Comparison of ENCODE assay signal across 10 cellular contexts in genomic region chr12:81757731-81758325, GRCh38. TPM values are rescaled to one million over a fixed set of nuclear protein-coding genes. Genes with fewer than 3 reads are reported as not detected.
DNase-seq lines count a peak whose midpoint lies in the region; ATAC-seq, FAIRE-seq and TF ChIP-seq lines count a peak whose summit lies in the region.
"Had no signal": no experiment of that assay in that cellular context is flagged by ENCODE, and none has a peak within 500 bp of the region (broad histone marks: within the 10 kb centered on the region; RNA-seq: fewer than 3 reads in every experiment).

No MANE protein-coding gene starts in this region.

- no peaks in the 10 kb centered on the region for H3K36me3 ChIP-seq in astrocyte (ENCODE audit: insufficient read depth, low read length)
- H3K36me3 ChIP-seq in transverse colon, result no peaks in the 10 kb centered on the region
- H3K36me3 ChIP-seq: spleen had no signal

- FAIRE-seq in astrocyte (lab: Jason Lieb, UNC) (no peak), RCC 7860 (lab: Jason Lieb, UNC) (no peak)
- FAIRE-seq: GM12878 had no signal

- no peaks in the 10 kb centered on the region for H3K36me3 Mint-ChIP-seq in activated naive CD4-positive, alpha-beta T cell treated with anti-CD3 and anti-CD28 coated beads for 36 hours (ENCODE audit: low read depth)
- no peaks in the 10 kb centered on the region for H3K36me3 Mint-ChIP-seq in astrocyte (ENCODE audit: low read depth, unreplicated experiment)

- CTCF ChIA-PET in activated naive CD4-positive, alpha-beta T cell treated with anti-CD3 and anti-CD28 coated beads for 36 hours (lab: Charles Lee), result no interaction called here

- H3K9me3 Mint-ChIP-seq in activated naive CD4-positive, alpha-beta T cell treated with anti-CD3 and anti-CD28 coated beads for 36 hours, result no peaks in the 10 kb centered on the region
- H3K9me3 Mint-ChIP-seq in astrocyte (ENCODE audit: unreplicated experiment), result no peaks in the 10 kb centered on the region

- peaks cover 5% of the 10 kb centered on the region for H3K4me1 ChIP-seq in astrocyte (ENCODE audit: insufficient read depth, low read length)
- peaks cover 0 to 11% (median 1%) of the 10 kb centered on the region in 4 donors for H3K4me1 ChIP-seq in transverse colon

- H3K27me3 ChIP-seq in astrocyte (ENCODE audit: insufficient read depth, low read length) (peaks cover 3% of the 10 kb centered on the region), transverse colon (peaks cover 35% of the 10 kb centered on the region)

- WGBS in transverse colon (ENCODE audit: low coverage in 1 of 2), 2 donors, result 7 to 27% methylated on average over 4 of the region's 4 CpGs

- H3K4me3 ChIP-seq in astrocyte (ENCODE audit: insufficient read depth, low read depth, low read length), result peak overlapping the region; percentile 77
- H3K4me3 ChIP-seq in transverse colon, result peak overlapping the region in 3 of 4 donors; percentile 24 to 48 (median 29)
- H3K4me3 ChIP-seq: GM12878 had no signal

- H3K27ac ChIP-seq in astrocyte (ENCODE audit: low read depth, low read length) (no peak overlapping the region), transverse colon (no peak overlapping the region)
- H3K27ac ChIP-seq: spleen had no signal

- peak overlapping the region; percentile 98 for H2AFZ ChIP-seq in astrocyte (ENCODE audit: low read depth, low read length)

- no peak overlapping the region for H3K27ac Mint-ChIP-seq in activated naive CD4-positive, alpha-beta T cell treated with anti-CD3 and anti-CD28 coated beads for 36 hours
- no peak overlapping the region for H3K27ac Mint-ChIP-seq in astrocyte (ENCODE audit: unreplicated experiment)

- H3K4me3 Mint-ChIP-seq in activated naive CD4-positive, alpha-beta T cell treated with anti-CD3 and anti-CD28 coated beads for 36 hours, result peak overlapping the region; percentile 67
- H3K4me3 Mint-ChIP-seq in astrocyte (ENCODE audit: unreplicated experiment), result peak overlapping the region; percentile 86

- TF ChIP-seq CTCF in astrocyte (IDR thresholded peaks at IDR 0.05; ENCODE audit: insufficient read depth, low read depth, low read length) (no peak), transverse colon (IDR thresholded peaks at IDR 0.05) (no peak)

- no peaks in the 10 kb centered on the region for H3K79me2 ChIP-seq in astrocyte (ENCODE audit: insufficient read depth, low read length)

- H4K20me1 ChIP-seq in astrocyte (ENCODE audit: insufficient read depth, low read length), result no peaks in the 10 kb centered on the region

- no peak for TF ChIP-seq EP300 in transverse colon (IDR thresholded peaks at IDR 0.05; ENCODE audit: low read depth)

- peaks cover 38% of the 10 kb centered on the region for H3K27me3 Mint-ChIP-seq in activated naive CD4-positive, alpha-beta T cell treated with anti-CD3 and anti-CD28 coated beads for 36 hours (ENCODE audit: low read depth)
- peaks cover 24% of the 10 kb centered on the region for H3K27me3 Mint-ChIP-seq in astrocyte (ENCODE audit: low read depth, unreplicated experiment)

- TF ChIP-seq POLR2A in transverse colon (IDR thresholded peaks at IDR 0.05), result no peak

- H3K4me1 Mint-ChIP-seq in activated naive CD4-positive, alpha-beta T cell treated with anti-CD3 and anti-CD28 coated beads for 36 hours (ENCODE audit: low read depth), result peaks cover 13% of the 10 kb centered on the region
- H3K4me1 Mint-ChIP-seq in astrocyte (ENCODE audit: low read depth, unreplicated experiment), result peaks cover 2% of the 10 kb centered on the region

- H3K4me2 ChIP-seq in astrocyte (ENCODE audit: low read length), result peak overlapping the region; percentile 94

- intact Hi-C loops in activated naive CD4-positive, alpha-beta T cell treated with anti-CD3 and anti-CD28 coated beads for 36 hours (cut with micrococcal nuclease), result no loop called here
- intact Hi-C loops in transverse colon (cut with DNase I; ENCODE audit: low total_unique reads), result no loop called here

- in situ Hi-C loops in transverse colon (cut with MboI; ENCODE audit: low pct_ligation_motif_present in 1 of 4, low pct_unique_long_range_greater_than_20kb in 1 of 4, low sequenced_read_pairs in 3 of 4), result no loop called here

- no peaks in the 10 kb centered on the region for H3K9me3 ChIP-seq in astrocyte (ENCODE audit: insufficient read depth, low read depth, low read length)
- H3K9me3 ChIP-seq in transverse colon, result no peaks in the 10 kb centered on the region
- H3K9me3 ChIP-seq: spleen had no signal

- peak overlapping the region; percentile 79 for H3K9ac ChIP-seq in astrocyte (ENCODE audit: low read length)

- ATAC-seq in HG02973 (IDR thresholded peaks at IDR 0.05; ENCODE audit: unreplicated experiment), result no peak

- no peak for DNase-seq in activated naive CD4-positive, alpha-beta T cell treated with anti-CD3 and anti-CD28 coated beads for 36 hours
- no peak for DNase-seq in activated naive CD4-positive, alpha-beta T cell treated with Interleukin-2 at 50 U/mL for 16 hours
- DNase-seq in astrocyte (ENCODE audit: low read depth) (no peak), medulla oblongata (ENCODE audit: extremely low spot score) (peak; percentile 7), transverse colon (no peak), RCC 7860 (ENCODE audit: low spot score) (no peak)
- no peak for DNase-seq in activated CD4-positive, alpha-beta T cell treated with anti-CD3 and anti-CD28 coated beads, Interleukin-2, amount 50 U/mL, for 1 hour

RNA-seq across cellular contexts. Expression of gene PPFIA2, which starts 1.3 kb away (rescaled TPM):
- not detected for total RNA-seq in activated naive CD4-positive, alpha-beta T cell treated with anti-CD3 and anti-CD28 coated beads for 36 hours
- 0.59 and 1.3 TPM in 2 replicates for total RNA-seq in astrocyte
- total RNA-seq in transverse colon, result 1 to 10 TPM in 1 of 4 donors, under 1 TPM in 2, not detected in 1; 0.37 to 8.9 (median 0.55) TPM
